1 cellular context compared by ENCODE assay signal in genomic region chr15:91099616-91100560, GRCh38.
TF ChIP-seq lines count a peak whose summit lies in the region.

Gene SV2B, plus strand, starts transcription at chr15:91100257. Its CDS starts 126,007 bp downstream, at chr15:91226264.

TF ChIP-seq in WTC11, 78 proteins besides CTCF, POLR2A, EP300 and RAD21 (continued from another document):
- TF ChIP-seq AFF4 (CRISPR knock-in tag; IDR thresholded peaks at IDR 0.05; ENCODE audit: borderline replicate concordance) (no peak), FOXP1 (CRISPR knock-in tag; IDR thresholded peaks at IDR 0.05; ENCODE audit: borderline replicate concordance) (peak; percentile 34; the same call in 1 of the 2 replicates)
